9 cellular contexts compared by ENCODE assay signal in genomic region chr20:58889334-58890072, GRCh38. TPM values are rescaled to one million over a fixed set of nuclear protein-coding genes. Genes with fewer than 3 reads are reported as not detected.
DNase-seq lines count a peak whose midpoint lies in the region; ATAC-seq, FAIRE-seq and TF ChIP-seq lines count a peak whose summit lies in the region.
"Had no signal": no experiment of that assay in that cellular context is flagged by ENCODE, and none has a peak within 500 bp of the region (broad histone marks: within the 10 kb centered on the region; RNA-seq: fewer than 3 reads in every experiment).

No MANE protein-coding gene starts in this region.

- CTCF ChIA-PET in mammary epithelial cell (lab: Charles Lee; ENCODE audit: low non-redundant PET): no interaction called here

- in situ Hi-C loops in mammary epithelial cell (cut with MboI; ENCODE audit: low sequenced_read_pairs in 2 of 2): no loop called here

- H3K79me2 ChIP-seq in mammary epithelial cell (ENCODE audit: insufficient read depth, low read length): peaks cover 39% of the 10 kb centered on the region

- no peak for FAIRE-seq in GM19239 (lab: Jason Lieb, UNC)
- FAIRE-seq: islet of Langerhans had no signal

- H3K9me3 Mint-ChIP-seq in CD14-positive monocyte: no peaks in the 10 kb centered on the region

- TF ChIP-seq CTCF in CD14-positive monocyte (IDR thresholded peaks at IDR 0.05) (no peak), LNCaP clone FGC (IDR thresholded peaks at IDR 0.05; ENCODE audit: control insufficient read depth, extremely low read depth, insufficient read depth) (no peak), mammary epithelial cell (conservative IDR thresholded peaks at IDR 0.05 in 1 of 2, IDR thresholded peaks at IDR 0.05 in 1 of 2; ENCODE audit: extremely low read depth in 1 of 2, insufficient read depth in 1 of 2, low read depth in 1 of 2, low read length in 2 of 2) (no peak)

- H3K4me3 ChIP-seq in LNCaP clone FGC (ENCODE audit: low read depth, low read length) (peak overlapping the region; percentile 50), mammary epithelial cell (replicated peaks in 1 of 3; ENCODE audit: insufficient read depth in 1 of 3, low read depth in 2 of 3, low read length in 3 of 3) (peak overlapping the region; percentile 44 to 89 (median 83)), mononuclear cell (ENCODE audit: low read length) (peak overlapping the region; percentile 60)

- peaks cover 22% of the 10 kb centered on the region for H3K4me1 Mint-ChIP-seq in CD14-positive monocyte

- intact Hi-C loops in CD14-positive monocyte (cut with micrococcal nuclease): loop anchor here (5.0 to 10.0 kb wide), 6 partner anchors 93 to 235 kb away; partner anchors contain the start of genes ATP5F1E (in 2 of the 2), CTSZ (in 2 of the 2), NELFCD (in 2 of the 2) and STX16 (in 1 of the 2)
- intact Hi-C loops in mammary epithelial cell (cut with micrococcal nuclease): loop anchor here (1.0 to 5.0 kb wide), 4 partner anchors 91 to 577 kb away; partner anchors contain the start of genes NELFCD and STX16

- H3K27ac Mint-ChIP-seq in CD14-positive monocyte: peak overlapping the region in 6 of 7 donors; percentile 75 to 89 (median 86)

- TSS peak; percentile 18 for BruUV-seq in mammary epithelial cell (replicated peaks; lab: Mats Ljungman, UMichigan)

- dilution Hi-C loops in mammary epithelial cell (cut with HindIII; ENCODE audit: low sequenced_read_pairs): no loop called here

- H3K27me3 Mint-ChIP-seq in CD14-positive monocyte (ENCODE audit: low read depth in 3 of 3): peaks cover 0 to 7% (median 3%) of the 10 kb centered on the region in 3 donors

- ATAC-seq in GM18909 (IDR thresholded peaks at IDR 0.05; ENCODE audit: poor library complexity, unreplicated experiment) (no peak), HG02798 (IDR thresholded peaks at IDR 0.05; ENCODE audit: poor library complexity, unreplicated experiment) (no peak)

- peaks cover 14% of the 10 kb centered on the region for H3K4me1 ChIP-seq in mammary epithelial cell (ENCODE audit: insufficient read depth, low read length)
- H3K4me1 ChIP-seq in mononuclear cell (ENCODE audit: insufficient read depth, low read length): peaks cover 24% of the 10 kb centered on the region

- H3K27ac ChIP-seq in mammary epithelial cell (ENCODE audit: insufficient read depth, low read depth, low read length): peak overlapping the region; percentile 31

- no peaks in the 10 kb centered on the region for H3K27me3 ChIP-seq in mammary epithelial cell (ENCODE audit: insufficient read depth, low read length)
- H3K27me3 ChIP-seq in mononuclear cell (ENCODE audit: insufficient read depth, low read length): no peaks in the 10 kb centered on the region

- peak overlapping the region; percentile 38 for H3K9ac ChIP-seq in mammary epithelial cell (ENCODE audit: insufficient read depth, low read length)

- no peaks in the 10 kb centered on the region for H3K36me3 ChIP-seq in mammary epithelial cell (ENCODE audit: insufficient read depth, low read length)

- 58% methylated on average over 25 of the region's 79 CpGs for WGBS in mammary epithelial cell (ENCODE audit: low coverage, missing lambda C conversion rate)

- H3K9me3 ChIP-seq in mammary epithelial cell (replicated peaks; ENCODE audit: insufficient read depth, low read length) (no peaks in the 10 kb centered on the region), mononuclear cell (ENCODE audit: low read depth, low read length) (no peaks in the 10 kb centered on the region)

- DNase-seq in CD14-positive monocyte (ENCODE audit: low spot score) (no peak), LNCaP clone FGC (ENCODE audit: low read depth) (no peak), mammary epithelial cell (no peak), GM19239 (ENCODE audit: insufficient read length, low spot score) (no peak)
- no peak for DNase-seq in stimulated activated naive CD4-positive, alpha-beta T cell treated with Interleukin-2 at 50 U/mL for 16 hours (lab: John Stamatoyannopoulos, UW)

- H3K4me2 ChIP-seq in mammary epithelial cell (ENCODE audit: insufficient read depth, low read depth, low read length): peak overlapping the region; percentile 95

- peak overlapping the region; percentile 92 to 96 for H3K4me3 Mint-ChIP-seq in CD14-positive monocyte

- peaks cover 2% of the 10 kb centered on the region for H4K20me1 ChIP-seq in mammary epithelial cell (ENCODE audit: insufficient read depth, low read length)

- peak overlapping the region; percentile 90 for H2AFZ ChIP-seq in mammary epithelial cell (ENCODE audit: low read depth, low read length)

- H3K36me3 Mint-ChIP-seq in CD14-positive monocyte: no peaks in the 10 kb centered on the region

RNA-seq across cellular contexts. Expression of gene GNAS, which starts 37.0 kb away (rescaled TPM):
- polyA plus RNA-seq in CD14-positive monocyte (100 to 1,000 TPM; 109 to 124 TPM), mammary epithelial cell (1,072 TPM)
- total RNA-seq in mammary epithelial cell (100 to 1,000 TPM; 289 to 682 TPM), mononuclear cell (461 TPM)
- polyA minus RNA-seq in mammary epithelial cell: 1,722 TPM

RNA-seq across cellular contexts. Expression of gene GNAS-AS1, which starts 38.8 kb away (rescaled TPM):
- polyA plus RNA-seq in CD14-positive monocyte (not detected), mammary epithelial cell (0.27 TPM)
- total RNA-seq in mammary epithelial cell (under 1 TPM; 0.33 to 0.73 TPM), mononuclear cell (0.10 TPM)
- not detected for polyA minus RNA-seq in mammary epithelial cell
